In genomic region chr22:33255781-33256180, GRCh38 we compare ENCODE assay signal across 23 cellular contexts.
"Had no signal": no experiment of that assay in that cellular context is flagged by ENCODE, and none has a peak within 500 bp of the region (broad histone marks: within the 10 kb centered on the region; RNA-seq: fewer than 3 reads in every experiment).

No MANE protein-coding gene starts in this region.

- H3K4me3 Mint-ChIP-seq: activated CD4-positive, alpha-beta memory T cell treated with anti-CD3 and anti-CD28 coated beads, Interleukin-2, amount 10 ng/mL, durations not matched to agents 7 days and 5 days; activated CD4-positive, alpha-beta T cell treated with anti-CD3 and anti-CD28 coated beads, Interleukin-2, amount 10 ng/mL, durations not matched to agents 24 days and 14 days; activated naive CD4-positive, alpha-beta T cell treated with anti-CD3 and anti-CD28 coated beads, Interleukin-2, amount 10 ng/mL, durations not matched to agents 7 days and 5 days; activated T-cell treated with anti-CD3 and anti-CD28 coated beads, Interleukin-2, amount 50 U/mL, for 72 hours; nephron progenitor cell had no signal

- H3K27ac Mint-ChIP-seq: activated CD4-positive, alpha-beta memory T cell treated with anti-CD3 and anti-CD28 coated beads, Interleukin-2, amount 10 ng/mL, durations not matched to agents 7 days and 5 days; activated CD4-positive, alpha-beta T cell treated with anti-CD3 and anti-CD28 coated beads, Interleukin-2, amount 10 ng/mL, durations not matched to agents 24 days and 14 days; activated naive CD4-positive, alpha-beta T cell treated with anti-CD3 and anti-CD28 coated beads, Interleukin-2, amount 10 ng/mL, durations not matched to agents 7 days and 5 days; activated T-cell treated with anti-CD3 and anti-CD28 coated beads, Interleukin-2, amount 50 U/mL, for 72 hours; nephron progenitor cell had no signal

- H3K27ac ChIP-seq: coronary artery, esophagus muscularis mucosa, parathyroid adenoma, testis, uterus had no signal

- DNase-seq: activated CD4-positive, alpha-beta memory T cell treated with anti-CD3 and anti-CD28 coated beads, Interleukin-2, amount 10 ng/mL, durations not matched to agents 7 days and 5 days; activated CD4-positive, alpha-beta T cell treated with anti-CD3 and anti-CD28 coated beads, Interleukin-2, amount 10 ng/mL, durations not matched to agents 24 days and 14 days; activated effector memory CD4-positive, alpha-beta T cell treated with anti-CD3 and anti-CD28 coated beads, Interleukin-2, amount 50 U/mL, for 16 hours; activated naive CD4-positive, alpha-beta T cell treated with anti-CD3 and anti-CD28 coated beads, Interleukin-2, amount 10 ng/mL, durations not matched to agents 7 days and 5 days; activated T-cell treated with anti-CD3 and anti-CD28 coated beads, Interleukin-2, amount 50 U/mL, for 72 hours; amygdala; cerebellar nuclear complex; glutamatergic neuron; hippocampal formation; kidney glomerular epithelial cell; left ventricle myocardium superior; nephron progenitor cell; nucleus accumbens; small intestine; stimulated activated naive CD4-positive, alpha-beta T cell; testis; trophoblast cell; uterus had no signal

- H3K4me1 ChIP-seq: esophagus muscularis mucosa, parathyroid adenoma, testis, uterus had no signal

- H3K4me3 ChIP-seq: coronary artery, esophagus muscularis mucosa, testis, uterus had no signal

- H3K27me3 ChIP-seq: testis, uterus had no signal

- H3K9me3 ChIP-seq: esophagus muscularis mucosa, testis, uterus had no signal

- H3K4me1 Mint-ChIP-seq: activated CD4-positive, alpha-beta memory T cell treated with anti-CD3 and anti-CD28 coated beads, Interleukin-2, amount 10 ng/mL, durations not matched to agents 7 days and 5 days; activated CD4-positive, alpha-beta T cell treated with anti-CD3 and anti-CD28 coated beads, Interleukin-2, amount 10 ng/mL, durations not matched to agents 24 days and 14 days; activated naive CD4-positive, alpha-beta T cell treated with anti-CD3 and anti-CD28 coated beads, Interleukin-2, amount 10 ng/mL, durations not matched to agents 7 days and 5 days had no signal

- H3K27me3 Mint-ChIP-seq: activated CD4-positive, alpha-beta memory T cell treated with anti-CD3 and anti-CD28 coated beads, Interleukin-2, amount 10 ng/mL, durations not matched to agents 7 days and 5 days; activated CD4-positive, alpha-beta T cell treated with anti-CD3 and anti-CD28 coated beads, Interleukin-2, amount 10 ng/mL, durations not matched to agents 24 days and 14 days; activated naive CD4-positive, alpha-beta T cell treated with anti-CD3 and anti-CD28 coated beads, Interleukin-2, amount 10 ng/mL, durations not matched to agents 7 days and 5 days had no signal

- H3K36me3 ChIP-seq: esophagus muscularis mucosa, uterus had no signal

- ATAC-seq: activated CD4-positive, CD25-positive, alpha-beta regulatory T cell treated with anti-CD3 and anti-CD28 coated beads, Interleukin-2, amount 50 U/mL, for 24 hours; activated T-cell treated with anti-CD3 and anti-CD28 coated beads, Interleukin-2, amount 50 U/mL, for 72 hours; left ventricle myocardium superior; sciatic nerve had no signal

- H3K9me3 Mint-ChIP-seq: activated CD4-positive, alpha-beta T cell treated with anti-CD3 and anti-CD28 coated beads, Interleukin-2, amount 10 ng/mL, durations not matched to agents 24 days and 14 days; activated naive CD4-positive, alpha-beta T cell treated with anti-CD3 and anti-CD28 coated beads, Interleukin-2, amount 10 ng/mL, durations not matched to agents 7 days and 5 days; nephron progenitor cell had no signal

- H3K36me3 Mint-ChIP-seq: activated naive CD4-positive, alpha-beta T cell treated with anti-CD3 and anti-CD28 coated beads, Interleukin-2, amount 10 ng/mL, durations not matched to agents 7 days and 5 days had no signal
